Comparison of ENCODE assay signal across 1 cellular context in genomic region chr7:44200699-44201461, GRCh38.
TF ChIP-seq lines count a peak whose summit lies in the region.

TSS of gene YKT6 (plus strand) at chr7:44200978. CDS start at chr7:44201136, 158 bp downstream.

TF ChIP-seq in SK-N-SH, 30 proteins besides CTCF, POLR2A, EP300 and RAD21 (continued from another document):
- TF ChIP-seq IRF3 (IDR thresholded peaks at IDR 0.05; ENCODE audit: low read depth, low read length) (no peak), POLR2AphosphoS5 (IDR thresholded peaks at IDR 0.05; ENCODE audit: low read depth, low read length) (peak; percentile 97), NFIC (IDR thresholded peaks at IDR 0.05; ENCODE audit: borderline replicate concordance) (no peak), JUND (IDR thresholded peaks at IDR 0.05) (no peak), SIN3A (IDR thresholded peaks at IDR 0.05; ENCODE audit: borderline replicate concordance, low read depth, low read length) (peak; percentile 98), SMC3 (IDR thresholded peaks at IDR 0.05; ENCODE audit: low read depth, low read length) (peak; percentile 28; the same call in 1 of the 2 replicates), GABPA (IDR thresholded peaks at IDR 0.05; ENCODE audit: low read depth) (peak; percentile 97), CHD2 (IDR thresholded peaks at IDR 0.05; ENCODE audit: low read length, partially characterized antibody) (peak; percentile 92), MEF2A (IDR thresholded peaks at IDR 0.05; ENCODE audit: borderline replicate concordance, low read depth) (no peak), REST (IDR thresholded peaks at IDR 0.05; ENCODE audit: low read depth, low read length) (peak; percentile 30; the same call in 1 of the 2 replicates), ELF1 (IDR thresholded peaks at IDR 0.05) (peak; percentile 98), RCOR1 (IDR thresholded peaks at IDR 0.05; ENCODE audit: low read length) (peak; percentile 52), FOSL2 (IDR thresholded peaks at IDR 0.05; ENCODE audit: borderline replicate concordance, low read depth) (no peak)
